In the genomic region with DNA sequence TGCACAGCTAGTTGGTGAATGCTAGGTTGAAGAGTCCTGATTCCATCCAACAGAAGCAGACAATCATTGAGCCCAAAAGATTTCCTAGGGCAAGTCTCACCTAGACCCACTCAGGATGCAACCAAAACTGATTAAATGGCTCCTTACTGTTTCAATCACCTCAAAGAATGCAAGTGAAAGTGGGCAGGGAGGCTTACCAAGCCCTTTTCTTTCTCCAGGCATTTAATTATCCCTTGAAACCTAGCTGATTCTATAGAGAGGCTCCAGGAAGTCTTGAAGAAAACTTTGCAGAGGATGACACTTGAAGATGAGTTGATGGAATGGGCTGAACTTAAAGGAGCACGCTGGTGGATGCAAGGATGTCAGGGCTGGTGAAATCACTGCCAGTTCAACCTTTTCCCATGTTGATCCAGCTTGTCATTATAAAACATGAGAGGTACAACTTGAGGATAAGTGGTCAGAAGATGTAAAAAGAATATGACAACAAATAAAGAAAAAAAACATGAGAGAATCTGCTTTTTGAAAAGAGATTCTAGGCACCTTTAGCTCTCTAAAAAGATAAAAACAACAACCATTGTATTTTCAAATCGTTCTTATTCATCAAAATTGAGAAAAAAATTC, we compare ENCODE assay signal across 17 cellular contexts. TPM values are rescaled to one million over a fixed set of nuclear protein-coding genes. Genes with fewer than 3 reads are reported as not detected.
DNase-seq lines count a peak whose midpoint lies in the region; ATAC-seq, FAIRE-seq and TF ChIP-seq lines count a peak whose summit lies in the region.
"Had no signal": no experiment of that assay in that cellular context is flagged by ENCODE, and none has a peak within 500 bp of the region (broad histone marks: within the 10 kb centered on the region; RNA-seq: fewer than 3 reads in every experiment).

No MANE protein-coding gene starts in this region.

- H3K18ac ChIP-seq in H1 (ENCODE audit: extremely low read depth, low read length) = no peak overlapping the region
- H3K18ac ChIP-seq in trophoblast cell (ENCODE audit: low read length) = no peak overlapping the region

- H3K23me2 ChIP-seq in H1 (ENCODE audit: low read depth, low read length) = no peaks in the 10 kb centered on the region; the same call in 1 of the 2 replicates

- no TSS peak for BruUV-seq in Caco-2 (replicated peaks; lab: Mats Ljungman, UMichigan)

- TF ChIP-seq EP300 in A549 (IDR thresholded peaks at IDR 0.05) (no peak), H1 (IDR thresholded peaks at IDR 0.05; ENCODE audit: borderline replicate concordance in 1 of 2, low read depth in 2 of 2, low read length in 2 of 2) (no peak)

- no peak overlapping the region for H3K56ac ChIP-seq in H1 (replicated peaks; ENCODE audit: insufficient read length, low read depth, low read length)

- no peak overlapping the region for H4K91ac ChIP-seq in H1 (replicated peaks; ENCODE audit: insufficient read length, low read length)
- H4K91ac ChIP-seq in trophoblast cell (ENCODE audit: low read depth, low read length) = no peak overlapping the region

- no peak overlapping the region for H4K5ac ChIP-seq in H1 (ENCODE audit: insufficient read length, low read depth, low read length)

- no peak for TF ChIP-seq CTCF in A549 (IDR thresholded peaks at IDR 0.05)
- no peak for TF ChIP-seq CTCF in Caco-2 (IDR thresholded peaks at IDR 0.05; ENCODE audit: insufficient read depth in 1 of 2, low read depth in 1 of 2, low read length in 1 of 2, severe bottlenecking in 1 of 2, unreplicated experiment in 1 of 2)
- TF ChIP-seq CTCF in H1 (IDR thresholded peaks at IDR 0.05; ENCODE audit: control extremely low read depth in 1 of 3, insufficient read depth in 1 of 3, low read depth in 1 of 3, low read length in 3 of 3) = no peak
- TF ChIP-seq CTCF in HFFc6 (IDR thresholded peaks at IDR 0.05) = no peak

- TF ChIP-seq POLR2A in A549 (IDR thresholded peaks at IDR 0.05; ENCODE audit: low read length) (no peak), H1 (IDR thresholded peaks at IDR 0.05; ENCODE audit: control extremely low read depth in 1 of 2, low read depth in 2 of 2, low read length in 2 of 2) (no peak)

- CTCF ChIA-PET in A549 (lab: Yijun Ruan, JAX) (interaction anchor here (1.2 to 2.0 kb wide), 2 partner anchors 12 to 328 kb away, joined by 3 to 14 read pairs; no protein-coding TSS in a partner anchor), Caco-2 (lab: Charles Lee) (interaction anchor here (1.1 kb wide), 1 partner anchor 11 kb away, joined by 3 read pairs; no protein-coding TSS in a partner anchor), H1 (lab: Charles Lee; ENCODE audit: partially characterized antibody) (interaction anchor here (1.1 to 5.4 kb wide), 2 partner anchors 11 to 83 kb away, joined by 6 to 37 read pairs; no protein-coding TSS in a partner anchor)

- H3K27ac ChIP-seq in A549 (peak overlapping the region; percentile 80 to 84; a peak in 4 of 6 replicates), H1 (ENCODE audit: low read depth, low read length) (no peak overlapping the region), trophoblast cell (ENCODE audit: low read depth, low read length) (no peak overlapping the region), aorta (ENCODE audit: low read depth in 1 of 2, low read length in 2 of 2) (no peak overlapping the region)

- ATAC-seq in A549 (no peak), aorta (ENCODE audit: low FRiP score) (no peak)

- H3K27ac Mint-ChIP-seq in Caco-2 (ENCODE audit: unreplicated experiment) = peak overlapping the region; percentile 96
- H3K27ac Mint-ChIP-seq in HFFc6 = no peak overlapping the region
- H3K27ac Mint-ChIP-seq: CD4-positive, alpha-beta T cell had no signal

- peaks cover 35% of the 10 kb centered on the region for H3K4me1 ChIP-seq in A549
- peaks cover 26% of the 10 kb centered on the region for H3K4me1 ChIP-seq in Caco-2
- peaks cover 0 to 3% (median 2%) of the 10 kb centered on the region in 4 experiments; a peak in 3 of 7 replicates for H3K4me1 ChIP-seq in H1 (replicated peaks in 1 of 4; ENCODE audit: control insufficient read depth in 3 of 4, insufficient read depth in 4 of 4, low read length in 3 of 4)
- H3K4me1 ChIP-seq in trophoblast cell (ENCODE audit: control insufficient read depth in 1 of 2, insufficient read depth in 2 of 2, low read length in 2 of 2) = peaks cover 0 to 2% of the 10 kb centered on the region in 2 experiments
- peaks cover 0 to 3% of the 10 kb centered on the region in 2 donors for H3K4me1 ChIP-seq in aorta (ENCODE audit: control insufficient read depth in 1 of 2, insufficient read depth in 2 of 2, low read length in 2 of 2)

- H3K4me3 ChIP-seq in A549 = no peak overlapping the region
- H3K4me3 ChIP-seq in Caco-2 (ENCODE audit: low read depth, low read length) = no peak overlapping the region
- no peak overlapping the region for H3K4me3 ChIP-seq in H1 (ENCODE audit: extremely low read depth in 1 of 4, insufficient read depth in 2 of 4, low read depth in 3 of 4, low read length in 4 of 4)
- H3K4me3 ChIP-seq in trophoblast cell (ENCODE audit: low read depth, low read length) = no peak overlapping the region
- H3K4me3 ChIP-seq in aorta (ENCODE audit: low read length in 2 of 2) = no peak overlapping the region
- H3K4me3 ChIP-seq: HAP-1 had no signal

- DNase-seq in A549 (ENCODE audit: low read depth in 1 of 2, low spot score in 1 of 2) = no peak
- no peak for DNase-seq in Caco-2
- no peak for DNase-seq in H1 (ENCODE audit: low read depth in 1 of 2, low spot score in 2 of 2)
- DNase-seq in trophoblast cell = no peak
- no peak for DNase-seq in HFFc6
- DNase-seq in aorta = no peak
- no peak for DNase-seq in AG20443 (ENCODE audit: low spot score)
- DNase-seq: C1 segment of cervical spinal cord; CD4-positive, alpha-beta T cell; DMS79; EL; GOT3; KBM-7 had no signal

- H3K36me3 ChIP-seq in Caco-2 (ENCODE audit: control insufficient read depth, insufficient read depth, low read length) (no peaks in the 10 kb centered on the region), H1 (ENCODE audit: control insufficient read depth in 2 of 4, insufficient read depth in 4 of 4, low read length in 3 of 4) (no peaks in the 10 kb centered on the region; a peak in 2 of 8 replicates), trophoblast cell (ENCODE audit: control insufficient read depth in 1 of 2, insufficient read depth in 2 of 2, low read length in 2 of 2) (peaks cover 1 to 3% of the 10 kb centered on the region in 2 experiments), aorta (ENCODE audit: control insufficient read depth in 1 of 2, insufficient read depth in 2 of 2, low read length in 1 of 2) (no peaks in the 10 kb centered on the region)
- H3K36me3 ChIP-seq: HAP-1 had no signal

- H2BK120ac ChIP-seq in H1 (replicated peaks; ENCODE audit: low read depth, low read length) (no peak overlapping the region), trophoblast cell (ENCODE audit: insufficient read depth, low read length, poor library complexity) (peak overlapping the region; percentile 6)

- peaks cover 14% of the 10 kb centered on the region for H3K4me1 Mint-ChIP-seq in Caco-2 (ENCODE audit: low read depth, unreplicated experiment)
- H3K4me1 Mint-ChIP-seq in HFFc6 (ENCODE audit: low read depth) = peaks cover 66% of the 10 kb centered on the region

- H4K20me1 ChIP-seq in H1 (replicated peaks in 1 of 2; ENCODE audit: control insufficient read depth in 1 of 2, insufficient read depth in 2 of 2, low read length in 2 of 2) = peaks cover 21 to 22% of the 10 kb centered on the region in 2 experiments

- intact Hi-C loops in Caco-2 (cut with micrococcal nuclease; ENCODE audit: unreplicated experiment) (no loop called here), aorta (cut with DNase I) (loop anchor here in 1 of 2 donors (5.0 kb wide), 1 partner anchor 344 kb away; no protein-coding TSS in a partner anchor)

- no peak overlapping the region for H3K4me2 ChIP-seq in A549
- H3K4me2 ChIP-seq in H1 (ENCODE audit: insufficient read depth in 1 of 2, low read depth in 2 of 2, low read length in 2 of 2) = no peak overlapping the region
- no peak overlapping the region for H3K4me2 ChIP-seq in trophoblast cell (ENCODE audit: low read length)

- peaks cover 31% of the 10 kb centered on the region for H3K36me3 Mint-ChIP-seq in Caco-2 (ENCODE audit: insufficient read depth, unreplicated experiment)
- peaks cover 11% of the 10 kb centered on the region for H3K36me3 Mint-ChIP-seq in HFFc6 (ENCODE audit: low read depth)

- no peaks in the 10 kb centered on the region for H3K27me3 Mint-ChIP-seq in Caco-2 (ENCODE audit: insufficient read depth, unreplicated experiment)
- H3K27me3 Mint-ChIP-seq in HFFc6 (ENCODE audit: insufficient read depth) = no peaks in the 10 kb centered on the region

- H3K9me3 Mint-ChIP-seq in Caco-2 (ENCODE audit: unreplicated experiment) = no peaks in the 10 kb centered on the region
- no peaks in the 10 kb centered on the region for H3K9me3 Mint-ChIP-seq in HFFc6
- H3K9me3 Mint-ChIP-seq: CD4-positive, alpha-beta T cell had no signal

- no peak for TF ChIP-seq RAD21 in A549 (conservative IDR thresholded peaks at IDR 0.05 in 1 of 2, IDR thresholded peaks at IDR 0.05 in 1 of 2)
- TF ChIP-seq RAD21 in H1 (IDR thresholded peaks at IDR 0.05 in 1 of 2, conservative IDR thresholded peaks at IDR 0.05 in 1 of 2; ENCODE audit: low read depth in 2 of 2, low read length in 2 of 2) = no peak

- H3K9ac ChIP-seq in H1 (replicated peaks in 1 of 4; ENCODE audit: extremely low read depth in 1 of 4, low read depth in 3 of 4, low read length in 3 of 4) = no peak overlapping the region
- H3K9ac ChIP-seq in trophoblast cell (ENCODE audit: low read length) = no peak overlapping the region

- H3K79me1 ChIP-seq in H1 (ENCODE audit: low read depth, low read length) (no peaks in the 10 kb centered on the region), trophoblast cell (ENCODE audit: low read length) (peaks cover 15% of the 10 kb centered on the region)

- H4K8ac ChIP-seq in H1 (ENCODE audit: extremely low read depth, insufficient read depth, low read length) (no peak overlapping the region), trophoblast cell (ENCODE audit: low read depth, low read length) (no peak overlapping the region)

- H2BK15ac ChIP-seq in H1 (ENCODE audit: low read length) = no peak overlapping the region

- H2BK5ac ChIP-seq in H1 (ENCODE audit: low read depth, low read length) (no peak overlapping the region), trophoblast cell (ENCODE audit: low read depth, low read length, poor library complexity) (no peak overlapping the region)

- H2AK5ac ChIP-seq in H1 (ENCODE audit: low read depth, low read length) (no peak overlapping the region), trophoblast cell (ENCODE audit: low read length) (no peak overlapping the region)

- no peak overlapping the region for H4K12ac ChIP-seq in trophoblast cell (ENCODE audit: low read depth, low read length)

- H3K4ac ChIP-seq in H1 (replicated peaks; ENCODE audit: insufficient read length, low read depth, low read length) (no peak overlapping the region), trophoblast cell (ENCODE audit: low read depth, low read length) (no peak overlapping the region)

- H3K4me3 Mint-ChIP-seq in Caco-2 (ENCODE audit: unreplicated experiment) = no peak overlapping the region
- H3K4me3 Mint-ChIP-seq in HFFc6 = no peak overlapping the region
- H3K4me3 Mint-ChIP-seq: CD4-positive, alpha-beta T cell had no signal

- no peaks in the 10 kb centered on the region for H3K27me3 ChIP-seq in Caco-2 (replicated peaks; ENCODE audit: control insufficient read depth, insufficient read depth, low read length)
- H3K27me3 ChIP-seq in H1 (replicated peaks in 1 of 4; ENCODE audit: control insufficient read depth in 3 of 4, extremely low read depth in 1 of 4, insufficient read depth in 3 of 4, low read length in 3 of 4) = peaks cover 90 to 98% (median 97%) of the 10 kb centered on the region in 4 experiments
- H3K27me3 ChIP-seq in trophoblast cell (ENCODE audit: insufficient read depth, low read length) = no peaks in the 10 kb centered on the region
- no peaks in the 10 kb centered on the region for H3K27me3 ChIP-seq in aorta (ENCODE audit: control insufficient read depth in 1 of 2, insufficient read depth in 2 of 2, low read length in 1 of 2)

- no peak overlapping the region for H2BK12ac ChIP-seq in H1 (ENCODE audit: low read depth, low read length)
- peak overlapping the region; percentile 62 for H2BK12ac ChIP-seq in trophoblast cell (ENCODE audit: low read length)

- POLR2A ChIA-PET in A549 (lab: Yijun Ruan, JAX) (no interaction called here), Caco-2 (lab: Charles Lee) (no interaction called here), H1 (lab: Charles Lee; ENCODE audit: partially characterized antibody) (interaction anchor here (0.6 kb wide), 1 partner anchor 12 kb away, joined by 3 read pairs; no protein-coding TSS in a partner anchor)

- H3K14ac ChIP-seq in H1 (ENCODE audit: insufficient read length) (no peak overlapping the region), trophoblast cell (ENCODE audit: low read length) (no peak overlapping the region)

- H3K23ac ChIP-seq in H1 (ENCODE audit: insufficient read length) = no peak overlapping the region
- no peak overlapping the region for H3K23ac ChIP-seq in trophoblast cell (ENCODE audit: low read length)

- FAIRE-seq in A549 (lab: Jason Lieb, UNC) = no peak
- no peak for FAIRE-seq in H1 (lab: Jason Lieb, UNC)
- FAIRE-seq: G401.6, GM12891 had no signal

- H3K9me3 ChIP-seq in A549 (no peaks in the 10 kb centered on the region), Caco-2 (no peaks in the 10 kb centered on the region), H1 (ENCODE audit: insufficient read depth in 2 of 2, low read depth in 1 of 2, low read length in 1 of 2) (no peaks in the 10 kb centered on the region), trophoblast cell (ENCODE audit: insufficient read depth, low read depth, low read length) (no peaks in the 10 kb centered on the region), aorta (ENCODE audit: control insufficient read depth, low read length) (no peaks in the 10 kb centered on the region)
- H3K9me3 ChIP-seq: HAP-1 had no signal

- H2AFZ ChIP-seq in H1 (ENCODE audit: low read length) (no peak overlapping the region), trophoblast cell (ENCODE audit: insufficient read depth, low read length, poor library complexity) (no peak overlapping the region)

- H2BK20ac ChIP-seq in H1 (ENCODE audit: low read length) = no peak overlapping the region

- H3K79me2 ChIP-seq in H1 (ENCODE audit: control insufficient read depth in 1 of 2, insufficient read depth in 2 of 2, low read length in 2 of 2) = no peaks in the 10 kb centered on the region
- peaks cover 3% of the 10 kb centered on the region for H3K79me2 ChIP-seq in trophoblast cell (ENCODE audit: control insufficient read depth, insufficient read depth, low read length, poor library complexity)

- WGBS in A549 (ENCODE audit: missing lambda C conversion rate) = 55% methylated on average over 2 of the region's 2 CpGs
- 57% methylated on average over 2 of the region's 2 CpGs; no CpG with 5 or more reads in 1 of the 2 experiments for WGBS in H1 (ENCODE audit: extremely low coverage in 1 of 2, insufficient coverage in 1 of 2, insufficient read length in 1 of 2, insufficient replicate concordance in 2 of 2, low coverage in 1 of 2, low lambda C conversion rate in 2 of 2, missing lambda C conversion rate in 1 of 2), 2 experiments
- WGBS in trophoblast cell (ENCODE audit: extremely low coverage, insufficient coverage, insufficient read length) = no CpG with 5 or more reads among the region's 2 CpGs
- WGBS in aorta, 2 donors = 84 to 90% methylated on average over 2 of the region's 2 CpGs

RNA-seq across cellular contexts. Expression of a gene that starts 2.3 kb away (rescaled TPM):
- 8.5 and 17.1 TPM in 2 replicates for polyA plus RNA-seq in A549 (2011; rRNA removed)
- polyA plus RNA-seq in A549 (2012; cell fraction: cytosol; rRNA removed) = 12.8 and 14.5 TPM in 2 replicates
- polyA plus RNA-seq in A549 (2012; cell fraction: nucleus; rRNA removed) = 9.8 and 11.7 TPM in 2 replicates
- polyA plus RNA-seq in A549 (2017; fragmentation: RNase III; extraction: RNeasy Plus Mini Kit Qiagen cat#74134 plus additional on column Dnase treatment) = 6.8 to 14.0 TPM (median 10.7 TPM) in 3 replicates
- 5.8 and 7.4 TPM in 2 replicates for polyA minus RNA-seq in A549 (2011; rRNA and poly(A)+ RNA removed)
- 75.7 and 97.4 TPM in 2 replicates for total RNA-seq in Caco-2 (2022)
- not detected in 2 replicates for total RNA-seq in H1 (2021; fragmentation: NEBNext Ultra II Directional; extraction: Animal tissue kit (Norgen Biotek cat#: 25700))
- 0.03 and 0.11 TPM in 2 replicates for polyA plus RNA-seq in H1 (2011; rRNA removed)
- 0.12 TPM for polyA plus RNA-seq in H1 (2011; cell fraction: cytosol; rRNA removed)
- 0.26 TPM for polyA plus RNA-seq in H1 (2011; cell fraction: nucleus; rRNA removed)
- polyA plus RNA-seq in H1 (2012, experiment 1 of 2) = 0.09 to 0.62 TPM (median 0.40 TPM) in 4 replicates
- 0.10 TPM for polyA plus RNA-seq in H1 (2012, experiment 2 of 2)
- 0.34 TPM for polyA plus RNA-seq in H1 (2013, experiment 1 of 2)
- 0.42 TPM for polyA plus RNA-seq in H1 (2013, experiment 2 of 2)
- polyA minus RNA-seq in H1 (2011; rRNA and poly(A)+ RNA removed) = 0.12 and 0.44 TPM in 2 replicates
- not detected for polyA minus RNA-seq in H1 (2011; cell fraction: cytosol; rRNA and poly(A)+ RNA removed)
- not detected for polyA minus RNA-seq in H1 (2011; cell fraction: nucleus; rRNA and poly(A)+ RNA removed)
- polyA plus RNA-seq in trophoblast cell (2013) = 319 and 331 TPM in 2 replicates
- 10 to 100 TPM in 2 of 6 experiments, 1 to 10 TPM in 4; 4.9 to 15.8 (median 5.9) TPM for total RNA-seq in HFFc6 (2021; fragmentation: NEBNext Ultra II Directional; extraction: Animal tissue kit (Norgen Biotek cat#: 25700))
- total RNA-seq in aorta = 10 to 100 TPM in 1 of 2 donors, under 1 TPM in 1; 0.30 to 62.9 TPM
- 10 to 100 TPM in 1 of 2 donors, 1 to 10 TPM in 1; 4.1 to 38.9 TPM for polyA plus RNA-seq in aorta
- total RNA-seq: A673; CD4-positive, alpha-beta T cell had no signal

RNA-seq across cellular contexts. Expression of a gene that starts 51.4 kb away (rescaled TPM):
- polyA plus RNA-seq in A549 (2011; rRNA removed) (61.4 and 70.9 TPM in 2 replicates), A549 (2017; fragmentation: RNase III; extraction: RNeasy Plus Mini Kit Qiagen cat#74134 plus additional on column Dnase treatment) (51.0 to 58.3 TPM (median 54.3 TPM) in 3 replicates), H1 (2011; rRNA removed) (20.9 and 38.9 TPM in 2 replicates), aorta (10 to 100 TPM; 28.3 to 42.6 TPM)
- polyA plus RNA-seq in A549 (2012; cell fraction: cytosol; rRNA removed) = 26.7 and 29.4 TPM in 2 replicates
- 13.1 and 22.5 TPM in 2 replicates for polyA plus RNA-seq in A549 (2012; cell fraction: nucleus; rRNA removed)
- 16.9 and 24.3 TPM in 2 replicates for polyA minus RNA-seq in A549 (2011; rRNA and poly(A)+ RNA removed)
- total RNA-seq in Caco-2 (2022) (66.5 and 67.6 TPM in 2 replicates), aorta (10 to 100 TPM; 25.2 to 28.0 TPM)
- total RNA-seq in H1 (2021; fragmentation: NEBNext Ultra II Directional; extraction: Animal tissue kit (Norgen Biotek cat#: 25700)) = 76.7 and 79.7 TPM in 2 replicates
- polyA plus RNA-seq in H1 (2011; cell fraction: cytosol; rRNA removed) = 34.4 TPM
- 15.8 TPM for polyA plus RNA-seq in H1 (2011; cell fraction: nucleus; rRNA removed)
- polyA plus RNA-seq in H1 (2012, experiment 1 of 2) = 61.9 to 112 TPM (median 66.5 TPM) in 4 replicates
- polyA plus RNA-seq in H1 (2012, experiment 2 of 2) = 75.7 TPM
- polyA plus RNA-seq in H1 (2013, experiment 1 of 2) = 66.8 TPM
- 67.9 TPM for polyA plus RNA-seq in H1 (2013, experiment 2 of 2)
- 47.4 and 51.0 TPM in 2 replicates for polyA minus RNA-seq in H1 (2011; rRNA and poly(A)+ RNA removed)
- 28.5 TPM for polyA minus RNA-seq in H1 (2011; cell fraction: cytosol; rRNA and poly(A)+ RNA removed)
- polyA minus RNA-seq in H1 (2011; cell fraction: nucleus; rRNA and poly(A)+ RNA removed) = 47.9 TPM
- 48.8 and 50.6 TPM in 2 replicates for polyA plus RNA-seq in trophoblast cell (2013)
- 10 to 100 TPM; 31.2 to 48.3 (median 42.4) TPM for total RNA-seq in HFFc6 (2021; fragmentation: NEBNext Ultra II Directional; extraction: Animal tissue kit (Norgen Biotek cat#: 25700))

Comparison
In these comparisons a context has a peak if more than half of its experiments do, and no peak if none do; other contexts are left out.
1. H3K27ac ChIP-seq: peak in A549 (2 of 2); none in H1 (single experiment), trophoblast cell (single experiment) and aorta (0 of 2).